Comparison of ENCODE assay signal across 8 cellular contexts in the genomic region with DNA sequence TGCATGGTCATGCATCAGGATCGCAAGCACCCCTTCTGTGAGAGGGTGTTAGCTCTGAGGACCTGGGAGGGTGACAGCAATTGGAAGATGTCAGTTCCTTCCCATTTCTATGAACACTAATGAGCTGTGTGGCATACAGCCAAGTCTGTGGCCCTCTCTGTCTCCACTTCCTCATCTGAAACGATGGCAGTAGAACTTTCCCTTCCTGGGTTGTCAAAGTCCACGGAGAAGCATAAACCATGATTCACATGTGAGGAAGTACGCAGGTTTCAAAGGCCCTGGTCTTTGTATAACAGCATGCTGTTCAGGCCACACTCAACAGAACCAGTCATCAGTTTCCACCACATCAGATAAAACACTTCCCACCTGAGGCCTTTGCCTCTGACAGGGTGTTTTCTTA.
DNase-seq lines count a peak whose midpoint lies in the region; ATAC-seq lines count a peak whose summit lies in the region.

No MANE protein-coding gene starts in this region.

- H3K4me3 Mint-ChIP-seq in activated CD4-positive, alpha-beta T cell treated with anti-CD3 and anti-CD28 coated beads for 36 hours, result no peak overlapping the region
- H3K4me3 Mint-ChIP-seq in central memory CD8-positive, alpha-beta T cell, result no peak overlapping the region
- no peak overlapping the region for H3K4me3 Mint-ChIP-seq in activated CD4-positive, alpha-beta memory T cell treated with anti-CD3 and anti-CD28 coated beads for 36 hours

- H3K36me3 Mint-ChIP-seq in activated CD4-positive, alpha-beta T cell treated with anti-CD3 and anti-CD28 coated beads for 36 hours (ENCODE audit: low read depth), result peaks cover 2% of the 10 kb centered on the region
- H3K36me3 Mint-ChIP-seq in central memory CD8-positive, alpha-beta T cell (ENCODE audit: insufficient read depth), result no peaks in the 10 kb centered on the region
- no peaks in the 10 kb centered on the region for H3K36me3 Mint-ChIP-seq in activated CD4-positive, alpha-beta memory T cell treated with anti-CD3 and anti-CD28 coated beads for 36 hours

- peaks cover 12% of the 10 kb centered on the region for H3K9me3 Mint-ChIP-seq in activated CD4-positive, alpha-beta T cell treated with anti-CD3 and anti-CD28 coated beads for 36 hours (ENCODE audit: low read depth)
- H3K9me3 Mint-ChIP-seq in central memory CD8-positive, alpha-beta T cell, result peaks cover 6% of the 10 kb centered on the region
- H3K9me3 Mint-ChIP-seq in activated CD4-positive, alpha-beta memory T cell treated with anti-CD3 and anti-CD28 coated beads for 36 hours, result peaks cover 18% of the 10 kb centered on the region

- peak; percentile 73 for ATAC-seq in activated CD4-positive, alpha-beta T cell treated with anti-CD3 and anti-CD28 coated beads for 36 hours
- peak; percentile 72 for ATAC-seq in HG03565 (IDR thresholded peaks at IDR 0.05; ENCODE audit: unreplicated experiment)
- peak; percentile 58 for ATAC-seq in central memory CD8-positive, alpha-beta T cell (replicated peaks; ENCODE audit: extremely low read depth, poor library complexity, severe bottlenecking)

- POLR2A ChIA-PET in activated CD4-positive, alpha-beta T cell treated with anti-CD3 and anti-CD28 coated beads for 36 hours (lab: Charles Lee), result no interaction called here
- POLR2A ChIA-PET in activated CD4-positive, alpha-beta memory T cell treated with anti-CD3 and anti-CD28 coated beads for 36 hours (lab: Charles Lee), result no interaction called here

- intact Hi-C loops in activated CD4-positive, alpha-beta T cell treated with anti-CD3 and anti-CD28 coated beads for 36 hours (cut with DNase I, micrococcal nuclease), result no loop called here
- intact Hi-C loops in activated CD4-positive, alpha-beta memory T cell treated with anti-CD3 and anti-CD28 coated beads for 36 hours (cut with micrococcal nuclease), result no loop called here

- CTCF ChIA-PET in activated CD4-positive, alpha-beta T cell treated with anti-CD3 and anti-CD28 coated beads for 36 hours (lab: Charles Lee), result no interaction called here
- CTCF ChIA-PET in activated CD4-positive, alpha-beta memory T cell treated with anti-CD3 and anti-CD28 coated beads for 36 hours (lab: Charles Lee), result no interaction called here

- H3K4me1 Mint-ChIP-seq in activated CD4-positive, alpha-beta T cell treated with anti-CD3 and anti-CD28 coated beads for 36 hours, result no peaks in the 10 kb centered on the region
- no peaks in the 10 kb centered on the region for H3K4me1 Mint-ChIP-seq in central memory CD8-positive, alpha-beta T cell
- H3K4me1 Mint-ChIP-seq in activated CD4-positive, alpha-beta memory T cell treated with anti-CD3 and anti-CD28 coated beads for 36 hours (ENCODE audit: low read depth), result no peaks in the 10 kb centered on the region

- H3K27me3 Mint-ChIP-seq in activated CD4-positive, alpha-beta T cell treated with anti-CD3 and anti-CD28 coated beads for 36 hours, result peaks cover 9% of the 10 kb centered on the region
- peaks cover 51% of the 10 kb centered on the region for H3K27me3 Mint-ChIP-seq in central memory CD8-positive, alpha-beta T cell
- H3K27me3 Mint-ChIP-seq in activated CD4-positive, alpha-beta memory T cell treated with anti-CD3 and anti-CD28 coated beads for 36 hours, result peaks cover 15% of the 10 kb centered on the region

- DNase-seq in activated CD4-positive, alpha-beta T cell treated with anti-CD3 and anti-CD28 coated beads for 36 hours, result peak; percentile 24
- no peak for DNase-seq in activated CD4-positive, alpha-beta T cell treated with anti-CD3 and anti-CD28 coated beads, Interleukin-2, amount 50 U/mL, for 48 hours
- DNase-seq in central memory CD8-positive, alpha-beta T cell (ENCODE audit: low spot score in 2 of 2), result no peak
- DNase-seq in superior temporal gyrus (ENCODE audit: extremely low spot score), result peak; percentile 50
- DNase-seq in activated CD4-positive, alpha-beta memory T cell treated with anti-CD3 and anti-CD28 coated beads for 36 hours, result no peak
- no peak for DNase-seq in dedifferentiated amniotic fluid mesenchymal stem cell (ENCODE audit: extremely low spot score)
- no peak for DNase-seq in AG08395 (ENCODE audit: low spot score)

- no peak overlapping the region for H3K27ac Mint-ChIP-seq in activated CD4-positive, alpha-beta T cell treated with anti-CD3 and anti-CD28 coated beads for 36 hours
- no peak overlapping the region for H3K27ac Mint-ChIP-seq in central memory CD8-positive, alpha-beta T cell (ENCODE audit: low read depth)
- H3K27ac Mint-ChIP-seq in activated CD4-positive, alpha-beta memory T cell treated with anti-CD3 and anti-CD28 coated beads for 36 hours, result no peak overlapping the region

Comparison
In these comparisons a context has a peak if more than half of its experiments do, and no peak if none do; other contexts are left out.
1. DNase-seq: peak in activated CD4-positive, alpha-beta T cell treated with anti-CD3 and anti-CD28 coated beads for 36 hours (single experiment) and superior temporal gyrus (single experiment); none in activated CD4-positive, alpha-beta T cell treated with anti-CD3 and anti-CD28 coated beads, Interleukin-2, amount 50 U/mL, for 48 hours (0 of 2), central memory CD8-positive, alpha-beta T cell (0 of 2), activated CD4-positive, alpha-beta memory T cell treated with anti-CD3 and anti-CD28 coated beads for 36 hours (single experiment), dedifferentiated amniotic fluid mesenchymal stem cell (single experiment) and AG08395 (single experiment).
2. Peak in every context shown above with its lines, with median percentiles within 50 percentile points of each other: ATAC-seq.